Comparison of ENCODE assay signal across 8 cellular contexts in genomic region chr11:33970984-33971466, GRCh38.
DNase-seq lines count a peak whose midpoint lies in the region; ATAC-seq, FAIRE-seq and TF ChIP-seq lines count a peak whose summit lies in the region.

No MANE protein-coding gene starts in this region.

- peaks cover 7% of the 10 kb centered on the region for H3K27me3 Mint-ChIP-seq in activated naive CD4-positive, alpha-beta T cell treated with anti-CD3 and anti-CD28 coated beads for 36 hours (ENCODE audit: low read depth)
- no peaks in the 10 kb centered on the region for H3K27me3 Mint-ChIP-seq in MCF 10A (ENCODE audit: insufficient read depth, unreplicated experiment)
- peaks cover 3% of the 10 kb centered on the region for H3K27me3 Mint-ChIP-seq in stimulated activated naive CD8-positive, alpha-beta T cell treated with anti-CD3 and anti-CD28 coated beads, Interleukin-15, amount 100 ng/mL, for 72 hours

- CTCF ChIA-PET in activated naive CD4-positive, alpha-beta T cell treated with anti-CD3 and anti-CD28 coated beads for 36 hours (lab: Charles Lee): interaction anchor here (0.6 to 2.2 kb wide), 11 partner anchors 17 to 238 kb away, joined by 3 to 21 read pairs (median 4); no protein-coding TSS in a partner anchor
- CTCF ChIA-PET in MCF 10A (lab: Yijun Ruan, JAX): interaction anchor here (0.6 to 3.6 kb wide), 50 partner anchors 9 to 940 kb away, joined by 3 to 119 read pairs (median 4); no protein-coding TSS in a partner anchor

- peak; percentile 88 for FAIRE-seq in islet of Langerhans (lab: Jason Lieb, UNC)

- H3K4me1 Mint-ChIP-seq in activated naive CD4-positive, alpha-beta T cell treated with anti-CD3 and anti-CD28 coated beads for 36 hours (ENCODE audit: low read depth): peaks cover 2% of the 10 kb centered on the region
- H3K4me1 Mint-ChIP-seq in MCF 10A (ENCODE audit: insufficient read depth, unreplicated experiment): no peaks in the 10 kb centered on the region
- no peaks in the 10 kb centered on the region for H3K4me1 Mint-ChIP-seq in stimulated activated naive CD8-positive, alpha-beta T cell treated with anti-CD3 and anti-CD28 coated beads, Interleukin-15, amount 100 ng/mL, for 72 hours

- ATAC-seq in stimulated activated naive CD8-positive, alpha-beta T cell treated with anti-CD3 and anti-CD28 coated beads, Interleukin-15, amount 100 ng/mL, for 72 hours: peak; percentile 55

- intact Hi-C loops in activated naive CD4-positive, alpha-beta T cell treated with anti-CD3 and anti-CD28 coated beads for 36 hours (cut with micrococcal nuclease): loop anchor here (1.0 to 10.0 kb wide), 2 partner anchors 113 to 606 kb away; no protein-coding TSS in a partner anchor
- intact Hi-C loops in MCF 10A (cut with micrococcal nuclease): loop anchor here (1.0 kb wide), 3 partner anchors 113 to 163 kb away; no protein-coding TSS in a partner anchor

- no peak overlapping the region for H3K4me3 Mint-ChIP-seq in activated naive CD4-positive, alpha-beta T cell treated with anti-CD3 and anti-CD28 coated beads for 36 hours
- H3K4me3 Mint-ChIP-seq in MCF 10A (ENCODE audit: unreplicated experiment): no peak overlapping the region
- no peak overlapping the region for H3K4me3 Mint-ChIP-seq in stimulated activated naive CD8-positive, alpha-beta T cell treated with anti-CD3 and anti-CD28 coated beads, Interleukin-15, amount 100 ng/mL, for 72 hours

- BruUV-seq in MCF 10A (replicated peaks; lab: Mats Ljungman, UMichigan): no TSS peak

- H3K27ac Mint-ChIP-seq in activated naive CD4-positive, alpha-beta T cell treated with anti-CD3 and anti-CD28 coated beads for 36 hours: no peak overlapping the region
- no peak overlapping the region for H3K27ac Mint-ChIP-seq in MCF 10A (ENCODE audit: low read depth, unreplicated experiment)
- no peak overlapping the region for H3K27ac Mint-ChIP-seq in stimulated activated naive CD8-positive, alpha-beta T cell treated with anti-CD3 and anti-CD28 coated beads, Interleukin-15, amount 100 ng/mL, for 72 hours

- POLR2A ChIA-PET in MCF 10A (lab: Yijun Ruan, JAX): interaction anchor here (0.5 to 1.7 kb wide), 5 partner anchors 11 to 234 kb away, joined by 3 to 4 read pairs (median 4); no protein-coding TSS in a partner anchor

- H3K9me3 Mint-ChIP-seq in activated naive CD4-positive, alpha-beta T cell treated with anti-CD3 and anti-CD28 coated beads for 36 hours: no peaks in the 10 kb centered on the region
- no peaks in the 10 kb centered on the region for H3K9me3 Mint-ChIP-seq in MCF 10A (ENCODE audit: unreplicated experiment)
- no peaks in the 10 kb centered on the region for H3K9me3 Mint-ChIP-seq in stimulated activated naive CD8-positive, alpha-beta T cell treated with anti-CD3 and anti-CD28 coated beads, Interleukin-15, amount 100 ng/mL, for 72 hours

- TF ChIP-seq CTCF in MCF 10A (IDR thresholded peaks at IDR 0.05; ENCODE audit: unreplicated experiment): peak; percentile 55

- H3K36me3 Mint-ChIP-seq in activated naive CD4-positive, alpha-beta T cell treated with anti-CD3 and anti-CD28 coated beads for 36 hours (ENCODE audit: low read depth): no peaks in the 10 kb centered on the region
- H3K36me3 Mint-ChIP-seq in MCF 10A (ENCODE audit: insufficient read depth, unreplicated experiment): no peaks in the 10 kb centered on the region

- peak; percentile 48 for DNase-seq in activated naive CD4-positive, alpha-beta T cell treated with anti-CD3 and anti-CD28 coated beads for 36 hours
- no peak for DNase-seq in activated naive CD4-positive, alpha-beta T cell treated with Interleukin-2 at 50 U/mL for 16 hours
- DNase-seq in HK-2 (ENCODE audit: unreplicated experiment) (peak; percentile 5), NCI-H82 (lab: John Stamatoyannopoulos, UW) (peak; percentile 86), MCF 10A (ENCODE audit: unreplicated experiment) (peak; percentile 66), mesenteric fat pad (ENCODE audit: low spot score) (no peak)
- peak in 1 of 2 donors; percentile 23 for DNase-seq in stimulated activated naive CD8-positive, alpha-beta T cell treated with anti-CD3 and anti-CD28 coated beads, Interleukin-15, amount 100 ng/mL, for 72 hours

Comparison
In these comparisons a context has a peak if more than half of its experiments do, and no peak if none do; other contexts are left out.
1. DNase-seq: peak in activated naive CD4-positive, alpha-beta T cell treated with anti-CD3 and anti-CD28 coated beads for 36 hours (single experiment), HK-2 (single experiment), NCI-H82 (single experiment) and MCF 10A (single experiment); none in activated naive CD4-positive, alpha-beta T cell treated with Interleukin-2 at 50 U/mL for 16 hours (single experiment) and mesenteric fat pad (single experiment).